In genomic region chr5:44536650-44537260, GRCh38 we compare ENCODE assay signal across 9 cellular contexts.
DNase-seq lines count a peak whose midpoint lies in the region; ATAC-seq, FAIRE-seq and TF ChIP-seq lines count a peak whose summit lies in the region.
"Had no signal": no experiment of that assay in that cellular context is flagged by ENCODE, and none has a peak within 500 bp of the region (broad histone marks: within the 10 kb centered on the region; RNA-seq: fewer than 3 reads in every experiment).

No MANE protein-coding gene starts in this region.

- peak; percentile 53 for TF ChIP-seq CTCF in A549 (IDR thresholded peaks at IDR 0.05)

- H3K4me2 ChIP-seq in A549 (no peak overlapping the region), Karpas-422 (ENCODE audit: low read depth, low read length, poor library complexity, severe bottlenecking) (no peak overlapping the region)

- TF ChIP-seq RAD21 in A549 (conservative IDR thresholded peaks at IDR 0.05 in 1 of 2, IDR thresholded peaks at IDR 0.05 in 1 of 2) = peak; percentile 41 to 49; a peak in 3 of 5 replicates

- no peak overlapping the region for H3K27ac ChIP-seq in A549
- no peak overlapping the region for H3K27ac ChIP-seq in Karpas-422 (ENCODE audit: low read length)
- H3K27ac ChIP-seq: tibial artery had no signal

- FAIRE-seq in A549 (lab: Jason Lieb, UNC) = no peak
- peak; percentile 24 for FAIRE-seq in islet of Langerhans (lab: Jason Lieb, UNC)

- H3K36me3 ChIP-seq in Karpas-422 (ENCODE audit: insufficient read depth, low read length) = no peaks in the 10 kb centered on the region
- no peaks in the 10 kb centered on the region for H3K36me3 ChIP-seq in adipocyte (ENCODE audit: control insufficient read depth, insufficient read depth, low read length, severe bottlenecking)
- H3K36me3 ChIP-seq: tibial artery had no signal

- no peak overlapping the region for H2AFZ ChIP-seq in Karpas-422 (ENCODE audit: low read length)

- in situ Hi-C loops in G401 (cut with HindIII; ENCODE audit: low sequenced_read_pairs) = no loop called here

- no peak overlapping the region for H3K4me3 ChIP-seq in A549
- H3K4me3 ChIP-seq in Karpas-422 (ENCODE audit: low read length) = no peak overlapping the region
- H3K4me3 ChIP-seq in adipocyte (ENCODE audit: low read length) = no peak overlapping the region
- H3K4me3 ChIP-seq: tibial artery had no signal

- H3K9me2 ChIP-seq in Karpas-422 (replicated peaks; ENCODE audit: insufficient read depth, low read length) = no peaks in the 10 kb centered on the region

- TF ChIP-seq POLR2A in A549 (IDR thresholded peaks at IDR 0.05; ENCODE audit: low read length) = no peak

- CTCF ChIA-PET in A549 (lab: Yijun Ruan, JAX) = interaction anchor here (1.0 to 1.5 kb wide), 2 partner anchors 46 to 237 kb away, joined by 3 to 5 read pairs; no protein-coding TSS in a partner anchor

- TF ChIP-seq EP300 in A549 (IDR thresholded peaks at IDR 0.05) = no peak

- POLR2A ChIA-PET in A549 (lab: Yijun Ruan, JAX) = no interaction called here

- H3K9me3 ChIP-seq in A549 = no peaks in the 10 kb centered on the region
- H3K9me3 ChIP-seq in Karpas-422 (ENCODE audit: low read length) = no peaks in the 10 kb centered on the region
- no peaks in the 10 kb centered on the region for H3K9me3 ChIP-seq in adipocyte (ENCODE audit: control insufficient read depth, low read length)
- H3K9me3 ChIP-seq: tibial artery had no signal

- WGBS in A549 (ENCODE audit: missing lambda C conversion rate) = 16% methylated on average over 3 of the region's 3 CpGs

- H4K20me1 ChIP-seq in Karpas-422 (ENCODE audit: insufficient read depth, low read depth, low read length) = no peaks in the 10 kb centered on the region

- H3K4me1 ChIP-seq in A549 (no peaks in the 10 kb centered on the region), Karpas-422 (ENCODE audit: low read length) (no peaks in the 10 kb centered on the region), adipocyte (ENCODE audit: control insufficient read depth, insufficient read depth, low read length) (peaks cover 22% of the 10 kb centered on the region)
- H3K4me1 ChIP-seq: tibial artery had no signal

- DNase-seq in A549 (ENCODE audit: low read depth in 1 of 2, low spot score in 1 of 2) (peak; percentile 10 to 29), G401 (ENCODE audit: low spot score) (peak; percentile 32), Karpas-422 (peak; percentile 74), adipocyte (ENCODE audit: low read depth) (peak; percentile 43), putamen (ENCODE audit: low spot score) (no peak), GDM1 (lab: John Stamatoyannopoulos, UW) (no peak)

- no peak overlapping the region for H3K9ac ChIP-seq in Karpas-422 (ENCODE audit: low read length)
- H3K9ac ChIP-seq in adipocyte (ENCODE audit: low read length) = no peak overlapping the region

- ATAC-seq in A549 = peak in 1 of 2 experiments; percentile 36; a peak in 1 of 6 replicates
- ATAC-seq in GM19035 (IDR thresholded peaks at IDR 0.05; ENCODE audit: unreplicated experiment) = no peak

- no peaks in the 10 kb centered on the region for H3K79me2 ChIP-seq in Karpas-422 (ENCODE audit: low read length)

- no peaks in the 10 kb centered on the region for H3K27me3 ChIP-seq in Karpas-422 (ENCODE audit: low read length)
- H3K27me3 ChIP-seq in adipocyte (replicated peaks; ENCODE audit: control insufficient read depth, insufficient read depth, low read length) = no peaks in the 10 kb centered on the region
- H3K27me3 ChIP-seq: tibial artery had no signal

TF ChIP-seq in A549, 52 proteins besides CTCF, POLR2A, EP300 and RAD21:
- peak; percentile 47; the same call in 2 of the 3 replicates for TF ChIP-seq SMC3 (IDR thresholded peaks at IDR 0.05)
- TF ChIP-seq TFCP2L1 (CRISPR knock-in tag; IDR thresholded peaks at IDR 0.05) = no peak
- TF ChIP-seq, protein P1, sequence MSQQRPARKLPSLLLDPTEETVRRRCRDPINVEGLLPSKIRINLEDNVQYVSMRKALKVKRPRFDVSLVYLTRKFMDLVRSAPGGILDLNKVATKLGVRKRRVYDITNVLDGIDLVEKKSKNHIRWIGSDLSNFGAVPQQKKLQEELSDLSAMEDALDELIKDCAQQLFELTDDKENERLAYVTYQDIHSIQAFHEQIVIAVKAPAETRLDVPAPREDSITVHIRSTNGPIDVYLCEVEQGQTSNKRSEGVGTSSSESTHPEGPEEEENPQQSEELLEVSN (IDR thresholded peaks at IDR 0.05; ENCODE audit: borderline replicate concordance, low read depth) = no peak

Comparison
In these comparisons a context has a peak if more than half of its experiments do, and no peak if none do; other contexts are left out.
1. DNase-seq: peak in A549 (2 of 2), G401 (single experiment), Karpas-422 (single experiment) and adipocyte (single experiment); none in putamen (single experiment) and GDM1 (single experiment).